In genomic region chr14:72141084-72141483, GRCh38 we compare ENCODE assay signal across 23 cellular contexts.
"Had no signal": no experiment of that assay in that cellular context is flagged by ENCODE, and none has a peak within 500 bp of the region (broad histone marks: within the 10 kb centered on the region; RNA-seq: fewer than 3 reads in every experiment).

No MANE protein-coding gene starts in this region.

- H3K9me3 Mint-ChIP-seq: natural killer cell treated with Interleukin-12 subunit alpha and Interleukin-12 subunit beta and Interleukin-15 and Interleukin-18, amount 100 ng/mL, for 72 hours; stimulated activated effector memory CD8-positive, alpha-beta T cell treated with anti-CD3 and anti-CD28 coated beads, Interleukin-12 subunit alpha, Interleukin-12 subunit beta, amount 100 ng/mL, for 72 hours; stimulated activated naive CD8-positive, alpha-beta T cell treated with anti-CD3 and anti-CD28 coated beads, Interleukin-15, amount 100 ng/mL, for 72 hours; type B pancreatic cell had no signal

- H2AFZ ChIP-seq: hepatocyte had no signal

- H3K4me3 Mint-ChIP-seq: naive thymus-derived CD4-positive, alpha-beta T cell; natural killer cell treated with Interleukin-12 subunit alpha and Interleukin-12 subunit beta and Interleukin-15 and Interleukin-18, amount 100 ng/mL, for 72 hours; neural crest cell; stimulated activated effector memory CD8-positive, alpha-beta T cell treated with anti-CD3 and anti-CD28 coated beads, Interleukin-12 subunit alpha, Interleukin-12 subunit beta, amount 100 ng/mL, for 72 hours; stimulated activated naive CD8-positive, alpha-beta T cell treated with anti-CD3 and anti-CD28 coated beads, Interleukin-15, amount 100 ng/mL, for 72 hours; type B pancreatic cell had no signal

- H3K4me2 ChIP-seq: hepatocyte had no signal

- H3K4me1 Mint-ChIP-seq: naive thymus-derived CD4-positive, alpha-beta T cell; neural crest cell; stimulated activated effector memory CD8-positive, alpha-beta T cell treated with anti-CD3 and anti-CD28 coated beads, Interleukin-12 subunit alpha, Interleukin-12 subunit beta, amount 100 ng/mL, for 72 hours; stimulated activated naive CD8-positive, alpha-beta T cell treated with anti-CD3 and anti-CD28 coated beads, Interleukin-15, amount 100 ng/mL, for 72 hours had no signal

- H3K27me3 ChIP-seq: hepatocyte, pancreas, right atrium auricular region, tibial nerve, vagina had no signal

- ATAC-seq: mucosa of descending colon; naive thymus-derived CD4-positive, alpha-beta T cell; natural killer cell treated with Interleukin-12 subunit alpha and Interleukin-12 subunit beta and Interleukin-15 and Interleukin-18, amount 100 ng/mL, for 72 hours; pancreas; stimulated activated naive CD8-positive, alpha-beta T cell treated with anti-CD3 and anti-CD28 coated beads, Interleukin-15, amount 100 ng/mL, for 72 hours had no signal

- H3K4me1 ChIP-seq: pancreas, right atrium auricular region, spleen, tibial nerve, vagina had no signal

- H3K4me3 ChIP-seq: hepatocyte, left ventricle myocardium inferior, lung, mucosa of descending colon, pancreas, right atrium auricular region, skin epidermis, spleen, tibial nerve, vagina had no signal

- FAIRE-seq: pancreas had no signal

- H3K36me3 ChIP-seq: left ventricle myocardium inferior, pancreas, right atrium auricular region, spleen, tibial nerve, vagina had no signal

- H3K9me3 ChIP-seq: left ventricle myocardium inferior, mucosa of descending colon, pancreas, right atrium auricular region, spleen, tibial nerve, vagina had no signal

- H3K27ac Mint-ChIP-seq: naive thymus-derived CD4-positive, alpha-beta T cell; natural killer cell treated with Interleukin-12 subunit alpha and Interleukin-12 subunit beta and Interleukin-15 and Interleukin-18, amount 100 ng/mL, for 72 hours; stimulated activated effector memory CD8-positive, alpha-beta T cell treated with anti-CD3 and anti-CD28 coated beads, Interleukin-12 subunit alpha, Interleukin-12 subunit beta, amount 100 ng/mL, for 72 hours; stimulated activated naive CD8-positive, alpha-beta T cell treated with anti-CD3 and anti-CD28 coated beads, Interleukin-15, amount 100 ng/mL, for 72 hours; type B pancreatic cell had no signal

- H3K36me3 Mint-ChIP-seq: naive thymus-derived CD4-positive, alpha-beta T cell; natural killer cell treated with Interleukin-12 subunit alpha and Interleukin-12 subunit beta and Interleukin-15 and Interleukin-18, amount 100 ng/mL, for 72 hours; stimulated activated effector memory CD8-positive, alpha-beta T cell treated with anti-CD3 and anti-CD28 coated beads, Interleukin-12 subunit alpha, Interleukin-12 subunit beta, amount 100 ng/mL, for 72 hours; type B pancreatic cell had no signal

- DNase-seq: islet precursor cell; left ventricle myocardium inferior; midbrain; mucosa of descending colon; naive thymus-derived CD4-positive, alpha-beta T cell; nucleus accumbens; pancreas; posterior cingulate gyrus; spleen; stimulated activated CD4-positive, alpha-beta T cell treated with anti-CD3 and anti-CD28 coated beads, Interleukin-4, amount 100 ng/mL, for 24 hours; stimulated activated naive CD4-positive, alpha-beta T cell treated with Interleukin-2 at 50 U/mL for 16 hours; stimulated activated naive CD8-positive, alpha-beta T cell treated with anti-CD3 and anti-CD28 coated beads, Interleukin-15, amount 100 ng/mL, for 72 hours; substantia nigra had no signal

- H3K27ac ChIP-seq: hepatocyte, left ventricle myocardium inferior, pancreas, right atrium auricular region, skin epidermis, spleen, tibial nerve, vagina had no signal

- H3K27me3 Mint-ChIP-seq: type B pancreatic cell had no signal

- H3K79me2 ChIP-seq: hepatocyte had no signal
